1 cellular context compared by ENCODE assay signal in the genomic region with DNA sequence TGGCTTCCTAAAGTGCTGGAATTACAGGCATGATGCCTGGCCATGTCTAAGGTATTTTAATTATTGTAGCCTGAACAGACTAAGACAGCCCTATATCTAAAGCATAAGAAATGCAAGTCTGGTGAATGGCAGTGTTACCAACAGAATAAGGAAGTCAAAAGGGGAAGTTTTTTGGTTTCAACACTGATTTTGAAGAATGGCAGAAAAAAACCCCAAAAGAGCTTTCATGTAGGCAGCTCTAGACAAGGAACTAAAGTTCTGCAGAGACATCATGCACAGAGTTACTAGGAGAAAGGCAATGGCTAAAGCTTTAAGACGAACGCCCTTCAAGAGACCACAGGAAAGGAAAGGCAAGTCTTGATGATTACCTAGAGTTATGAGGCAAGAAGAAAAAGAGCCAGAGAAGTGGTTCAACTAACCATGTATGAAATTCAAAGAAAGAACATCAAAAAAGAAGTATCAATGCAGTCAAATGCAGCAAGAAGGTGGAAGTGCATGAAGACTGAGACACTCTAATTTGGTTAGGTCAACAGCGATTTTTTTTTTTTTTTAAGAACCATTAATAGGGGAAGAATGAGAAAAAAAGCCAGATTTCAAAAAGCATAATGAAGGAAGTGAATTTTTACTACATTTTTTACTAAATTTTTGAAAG.
TF ChIP-seq lines count a peak whose summit lies in the region.

No MANE protein-coding gene starts in this region.

TF ChIP-seq in GM12878, 131 proteins besides CTCF, POLR2A, EP300 and RAD21 (continued from another document):
- TF ChIP-seq, protein P1, sequence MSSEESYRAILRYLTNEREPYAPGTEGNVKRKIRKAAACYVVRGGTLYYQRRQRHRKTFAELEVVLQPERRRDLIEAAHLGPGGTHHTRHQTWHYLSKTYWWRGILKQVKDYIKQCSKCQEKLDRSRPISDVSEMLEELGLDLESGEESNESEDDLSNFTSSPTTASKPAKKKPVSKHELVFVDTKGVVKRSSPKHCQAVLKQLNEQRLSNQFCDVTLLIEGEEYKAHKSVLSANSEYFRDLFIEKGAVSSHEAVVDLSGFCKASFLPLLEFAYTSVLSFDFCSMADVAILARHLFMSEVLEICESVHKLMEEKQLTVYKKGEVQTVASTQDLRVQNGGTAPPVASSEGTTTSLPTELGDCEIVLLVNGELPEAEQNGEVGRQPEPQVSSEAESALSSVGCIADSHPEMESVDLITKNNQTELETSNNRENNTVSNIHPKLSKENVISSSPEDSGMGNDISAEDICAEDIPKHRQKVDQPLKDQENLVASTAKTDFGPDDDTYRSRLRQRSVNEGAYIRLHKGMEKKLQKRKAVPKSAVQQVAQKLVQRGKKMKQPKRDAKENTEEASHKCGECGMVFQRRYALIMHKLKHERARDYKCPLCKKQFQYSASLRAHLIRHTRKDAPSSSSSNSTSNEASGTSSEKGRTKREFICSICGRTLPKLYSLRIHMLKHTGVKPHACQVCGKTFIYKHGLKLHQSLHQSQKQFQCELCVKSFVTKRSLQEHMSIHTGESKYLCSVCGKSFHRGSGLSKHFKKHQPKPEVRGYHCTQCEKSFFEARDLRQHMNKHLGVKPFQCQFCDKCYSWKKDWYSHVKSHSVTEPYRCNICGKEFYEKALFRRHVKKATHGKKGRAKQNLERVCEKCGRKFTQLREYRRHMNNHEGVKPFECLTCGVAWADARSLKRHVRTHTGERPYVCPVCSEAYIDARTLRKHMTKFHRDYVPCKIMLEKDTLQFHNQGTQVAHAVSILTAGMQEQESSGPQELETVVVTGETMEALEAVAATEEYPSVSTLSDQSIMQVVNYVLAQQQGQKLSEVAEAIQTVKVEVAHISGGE (CRISPR knock-in tag; IDR thresholded peaks at IDR 0.05), result no peak
- TF ChIP-seq, protein P2, sequence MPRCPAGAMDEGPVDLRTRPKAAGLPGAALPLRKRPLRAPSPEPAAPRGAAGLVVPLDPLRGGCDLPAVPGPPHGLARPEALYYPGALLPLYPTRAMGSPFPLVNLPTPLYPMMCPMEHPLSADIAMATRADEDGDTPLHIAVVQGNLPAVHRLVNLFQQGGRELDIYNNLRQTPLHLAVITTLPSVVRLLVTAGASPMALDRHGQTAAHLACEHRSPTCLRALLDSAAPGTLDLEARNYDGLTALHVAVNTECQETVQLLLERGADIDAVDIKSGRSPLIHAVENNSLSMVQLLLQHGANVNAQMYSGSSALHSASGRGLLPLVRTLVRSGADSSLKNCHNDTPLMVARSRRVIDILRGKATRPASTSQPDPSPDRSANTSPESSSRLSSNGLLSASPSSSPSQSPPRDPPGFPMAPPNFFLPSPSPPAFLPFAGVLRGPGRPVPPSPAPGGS (IDR thresholded peaks at IDR 0.05; ENCODE audit: borderline replicate concordance, insufficient read depth, low read depth, low read length, poor library complexity, severe bottlenecking), result no peak
- TF ChIP-seq, protein P3, sequence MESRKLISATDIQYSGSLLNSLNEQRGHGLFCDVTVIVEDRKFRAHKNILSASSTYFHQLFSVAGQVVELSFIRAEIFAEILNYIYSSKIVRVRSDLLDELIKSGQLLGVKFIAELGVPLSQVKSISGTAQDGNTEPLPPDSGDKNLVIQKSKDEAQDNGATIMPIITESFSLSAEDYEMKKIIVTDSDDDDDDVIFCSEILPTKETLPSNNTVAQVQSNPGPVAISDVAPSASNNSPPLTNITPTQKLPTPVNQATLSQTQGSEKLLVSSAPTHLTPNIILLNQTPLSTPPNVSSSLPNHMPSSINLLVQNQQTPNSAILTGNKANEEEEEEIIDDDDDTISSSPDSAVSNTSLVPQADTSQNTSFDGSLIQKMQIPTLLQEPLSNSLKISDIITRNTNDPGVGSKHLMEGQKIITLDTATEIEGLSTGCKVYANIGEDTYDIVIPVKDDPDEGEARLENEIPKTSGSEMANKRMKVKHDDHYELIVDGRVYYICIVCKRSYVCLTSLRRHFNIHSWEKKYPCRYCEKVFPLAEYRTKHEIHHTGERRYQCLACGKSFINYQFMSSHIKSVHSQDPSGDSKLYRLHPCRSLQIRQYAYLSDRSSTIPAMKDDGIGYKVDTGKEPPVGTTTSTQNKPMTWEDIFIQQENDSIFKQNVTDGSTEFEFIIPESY (IDR thresholded peaks at IDR 0.05), result no peak
- TF ChIP-seq, protein P4, sequence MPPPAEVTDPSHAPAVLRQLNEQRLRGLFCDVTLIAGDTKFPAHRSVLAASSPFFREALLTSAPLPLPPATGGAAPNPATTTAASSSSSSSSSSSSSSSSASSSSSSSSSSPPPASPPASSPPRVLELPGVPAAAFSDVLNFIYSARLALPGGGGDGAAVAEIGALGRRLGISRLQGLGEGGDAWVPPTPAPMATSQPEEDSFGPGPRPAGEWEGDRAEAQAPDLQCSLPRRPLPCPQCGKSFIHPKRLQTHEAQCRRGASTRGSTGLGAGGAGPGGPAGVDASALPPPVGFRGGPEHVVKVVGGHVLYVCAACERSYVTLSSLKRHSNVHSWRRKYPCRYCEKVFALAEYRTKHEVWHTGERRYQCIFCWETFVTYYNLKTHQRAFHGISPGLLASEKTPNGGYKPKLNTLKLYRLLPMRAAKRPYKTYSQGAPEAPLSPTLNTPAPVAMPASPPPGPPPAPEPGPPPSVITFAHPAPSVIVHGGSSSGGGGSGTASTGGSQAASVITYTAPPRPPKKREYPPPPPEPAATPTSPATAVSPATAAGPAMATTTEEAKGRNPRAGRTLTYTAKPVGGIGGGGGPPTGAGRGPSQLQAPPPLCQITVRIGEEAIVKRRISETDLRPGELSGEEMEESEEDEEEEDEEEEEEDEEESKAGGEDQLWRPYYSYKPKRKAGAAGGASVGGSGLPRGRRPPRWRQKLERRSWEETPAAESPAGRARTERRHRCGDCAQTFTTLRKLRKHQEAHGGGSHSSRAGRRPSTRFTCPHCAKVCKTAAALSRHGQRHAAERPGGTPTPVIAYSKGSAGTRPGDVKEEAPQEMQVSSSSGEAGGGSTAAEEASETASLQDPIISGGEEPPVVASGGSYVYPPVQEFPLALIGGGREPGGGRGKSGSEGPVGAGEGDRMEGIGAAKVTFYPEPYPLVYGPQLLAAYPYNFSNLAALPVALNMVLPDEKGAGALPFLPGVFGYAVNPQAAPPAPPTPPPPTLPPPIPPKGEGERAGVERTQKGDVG (CRISPR knock-in tag; IDR thresholded peaks at IDR 0.05), result no peak
